9 cellular contexts compared by ENCODE assay signal in the genomic region with DNA sequence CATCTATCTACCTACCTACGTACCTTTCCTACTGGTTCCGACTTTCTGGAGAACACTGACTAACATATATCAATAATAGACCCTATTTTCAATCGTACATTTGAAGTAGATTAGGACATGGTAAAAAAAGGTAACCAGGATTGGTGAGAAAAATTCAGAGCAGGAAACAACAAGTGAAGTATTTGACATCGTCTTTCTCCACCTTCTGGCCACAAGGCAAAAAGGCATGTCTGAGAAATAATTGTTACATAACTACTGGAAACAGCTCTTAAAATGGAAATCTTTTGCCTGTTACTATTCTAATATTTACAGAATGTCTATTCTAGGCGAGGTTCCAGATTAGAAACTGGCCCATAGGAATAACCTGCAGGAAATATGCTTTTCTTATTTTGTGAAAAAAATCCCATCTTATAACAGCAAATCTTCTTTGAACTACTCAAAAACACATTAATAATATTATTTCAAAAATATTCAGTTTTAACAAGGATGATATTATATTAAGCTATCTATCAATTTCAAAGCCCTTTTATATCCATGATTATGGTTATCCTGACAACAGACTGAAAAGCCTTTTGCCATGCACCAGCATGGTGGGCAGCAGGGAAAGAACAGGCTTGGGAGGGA.
DNase-seq lines count a peak whose midpoint lies in the region; ATAC-seq and TF ChIP-seq lines count a peak whose summit lies in the region.
"Had no signal": no experiment of that assay in that cellular context is flagged by ENCODE, and none has a peak within 500 bp of the region (broad histone marks: within the 10 kb centered on the region; RNA-seq: fewer than 3 reads in every experiment).

No MANE protein-coding gene starts in this region.

- no peak for ATAC-seq in GM19023 (IDR thresholded peaks at IDR 0.05; ENCODE audit: unreplicated experiment)

- TF ChIP-seq CTCF in RWPE1 (conservative IDR thresholded peaks at IDR 0.05; ENCODE audit: low read depth): peak; percentile 17; the same call in 1 of the 2 replicates
- TF ChIP-seq CTCF in osteocyte (IDR thresholded peaks at IDR 0.05): peak; percentile 60

- peaks cover 3% of the 10 kb centered on the region for H3K27me3 Mint-ChIP-seq in osteocyte (ENCODE audit: unreplicated experiment)

- POLR2A ChIA-PET in RWPE1 (lab: Yijun Ruan, JAX; ENCODE audit: low non-redundant PET): no interaction called here

- DNase-seq in NCI-H1417 (lab: John Stamatoyannopoulos, UW): peak; percentile 1 to 56 (median 47)
- no peak for DNase-seq in NCI-H1417 treated with DMSO at 0.1 percent for 48 hours (lab: John Stamatoyannopoulos, UW)
- DNase-seq in Jurkat, Clone E6-1 (ENCODE audit: low read depth, low spot score): peak; percentile 32
- peak; percentile 30 for DNase-seq in RWPE1 (ENCODE audit: low spot score)
- DNase-seq in fibroblast of gingiva (ENCODE audit: low read depth): peak; percentile 43
- no peak for DNase-seq in osteocyte (ENCODE audit: extremely low spot score, unreplicated experiment)
- DNase-seq in stimulated activated CD4-positive, alpha-beta T cell treated with anti-CD3 and anti-CD28 coated beads, Interleukin-1b, Interleukin-23, amount 100 ng/mL, for 48 hours: no peak

- H3K4me3 Mint-ChIP-seq in osteocyte (ENCODE audit: unreplicated experiment): no peak overlapping the region

- H3K4me1 Mint-ChIP-seq in osteocyte (ENCODE audit: unreplicated experiment): no peaks in the 10 kb centered on the region

- no peak overlapping the region for H3K27ac Mint-ChIP-seq in osteocyte (ENCODE audit: unreplicated experiment)

- H3K36me3 Mint-ChIP-seq in osteocyte (ENCODE audit: unreplicated experiment): peaks cover 1% of the 10 kb centered on the region

- CTCF ChIA-PET in RWPE1 (lab: Yijun Ruan, JAX): interaction anchor here (0.6 to 1.7 kb wide), 10 partner anchors 9 to 1780 kb away, joined by 3 to 19 read pairs (median 4); no protein-coding TSS in a partner anchor

- H3K4me3 ChIP-seq in Jurkat, Clone E6-1 (ENCODE audit: low read length): no peak overlapping the region
- H3K4me3 ChIP-seq: BLaER1 had no signal

- H3K27ac ChIP-seq in RWPE1: no peak overlapping the region
- H3K27ac ChIP-seq: BLaER1 had no signal

- H3K9me3 Mint-ChIP-seq in osteocyte (ENCODE audit: unreplicated experiment): no peaks in the 10 kb centered on the region

Comparison
In these comparisons a context has a peak if more than half of its experiments do, and no peak if none do; other contexts are left out.
1. DNase-seq: peak in NCI-H1417 (3 of 3), Jurkat, Clone E6-1 (single experiment), RWPE1 (single experiment) and fibroblast of gingiva (single experiment); none in NCI-H1417 treated with DMSO at 0.1 percent for 48 hours (single experiment), osteocyte (single experiment) and stimulated activated CD4-positive, alpha-beta T cell treated with anti-CD3 and anti-CD28 coated beads, Interleukin-1b, Interleukin-23, amount 100 ng/mL, for 48 hours (single experiment).